In the genomic region with DNA sequence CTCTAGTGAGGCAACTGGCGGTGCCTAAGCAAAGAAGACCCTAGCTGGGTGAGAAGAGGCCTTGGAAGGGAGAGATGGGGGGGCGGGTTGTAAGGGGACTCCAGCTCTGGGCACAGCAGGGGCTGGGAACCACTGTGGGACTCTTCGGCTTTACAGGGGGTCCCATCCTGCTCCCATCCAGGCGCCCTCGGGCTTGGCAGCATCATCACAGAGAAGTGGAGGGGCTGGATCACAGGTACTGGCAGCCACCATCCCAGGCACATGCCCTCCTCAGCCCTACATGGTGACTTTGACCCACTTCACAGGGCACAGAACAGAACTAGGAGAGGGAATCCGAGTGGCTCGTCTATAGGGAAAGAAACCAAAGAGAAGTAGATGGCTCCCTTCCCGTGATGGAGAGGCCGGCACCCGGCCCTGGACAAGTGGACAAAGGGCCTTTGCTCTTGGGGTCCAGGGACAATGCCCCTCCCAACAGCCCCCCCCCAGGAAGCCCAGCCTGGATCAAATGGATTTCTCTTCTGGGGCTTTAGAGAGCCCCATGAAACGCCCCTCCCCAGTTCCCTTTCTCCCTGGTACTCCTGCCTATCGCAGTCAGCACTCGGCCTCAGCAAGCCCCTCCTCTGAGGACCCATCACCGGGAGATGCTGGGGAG, we compare ENCODE assay signal across 8 cellular contexts. TPM values are rescaled to one million over a fixed set of nuclear protein-coding genes. Genes with fewer than 3 reads are reported as not detected.
A peak's percentile ranks its signal among the peaks of the same experiment; 100 is the strongest.
DNase-seq lines count a peak whose midpoint lies in the region; ATAC-seq and TF ChIP-seq lines count a peak whose summit lies in the region.

No MANE protein-coding gene starts in this region.

- H3K27ac Mint-ChIP-seq in nephron progenitor cell: no peak overlapping the region

- no peak overlapping the region for H2AFZ ChIP-seq in Karpas-422 (ENCODE audit: low read length)

- peaks cover 18% of the 10 kb centered on the region for H3K27me3 Mint-ChIP-seq in nephron progenitor cell (ENCODE audit: low read depth, poor library complexity)

- H3K4me3 ChIP-seq in BE2C (ENCODE audit: low read depth, low read length) (peak overlapping the region; percentile 63), Karpas-422 (ENCODE audit: low read length) (peak overlapping the region; percentile 80), duodenal mucosa (ENCODE audit: low read depth in 1 of 2, low read length in 2 of 2) (peak overlapping the region; percentile 75 to 80)

- H3K4me1 Mint-ChIP-seq in nephron progenitor cell: peaks cover 50% of the 10 kb centered on the region

- ATAC-seq in HG02938 (IDR thresholded peaks at IDR 0.05; ENCODE audit: unreplicated experiment): no peak
- ATAC-seq in HG03108 (IDR thresholded peaks at IDR 0.05; ENCODE audit: unreplicated experiment): no peak

- peaks cover 46% of the 10 kb centered on the region for H4K20me1 ChIP-seq in Karpas-422 (ENCODE audit: insufficient read depth, low read depth, low read length)

- H3K9me2 ChIP-seq in Karpas-422 (replicated peaks; ENCODE audit: insufficient read depth, low read length): no peaks in the 10 kb centered on the region

- no peak for TF ChIP-seq POLR2A in erythroblast (IDR thresholded peaks at IDR 0.05; ENCODE audit: low read length)

- DNase-seq in BE2C (no peak), Karpas-422 (peak; percentile 51), nephron progenitor cell (no peak), NCI-H187 (lab: John Stamatoyannopoulos, UW) (no peak), erythroblast (lab: John Stamatoyannopoulos, UW) (no peak)

- H3K36me3 Mint-ChIP-seq in nephron progenitor cell (ENCODE audit: low read depth): no peaks in the 10 kb centered on the region

- H3K9me3 Mint-ChIP-seq in nephron progenitor cell: no peaks in the 10 kb centered on the region

- no peaks in the 10 kb centered on the region for H3K9me3 ChIP-seq in BE2C
- no peaks in the 10 kb centered on the region for H3K9me3 ChIP-seq in Karpas-422 (ENCODE audit: low read length)
- no peaks in the 10 kb centered on the region for H3K9me3 ChIP-seq in duodenal mucosa (ENCODE audit: control insufficient read depth in 1 of 2, low read length in 2 of 2)

- H3K27me3 ChIP-seq in BE2C (no peaks in the 10 kb centered on the region), Karpas-422 (ENCODE audit: low read length) (no peaks in the 10 kb centered on the region), duodenal mucosa (ENCODE audit: control insufficient read depth in 1 of 2, insufficient read depth in 2 of 2, low read length in 2 of 2) (no peaks in the 10 kb centered on the region)

- H3K79me2 ChIP-seq in Karpas-422 (ENCODE audit: low read length): peaks cover 61% of the 10 kb centered on the region

- H3K4me3 Mint-ChIP-seq in nephron progenitor cell: peak overlapping the region; percentile 78

- peaks cover 2% of the 10 kb centered on the region; the same call in 1 of the 2 replicates for H3K36me3 ChIP-seq in BE2C
- H3K36me3 ChIP-seq in Karpas-422 (ENCODE audit: insufficient read depth, low read length): no peaks in the 10 kb centered on the region; the same call in 1 of the 2 replicates
- H3K36me3 ChIP-seq in duodenal mucosa (ENCODE audit: control insufficient read depth in 1 of 2, insufficient read depth in 2 of 2, low read length in 2 of 2): no peaks in the 10 kb centered on the region

- H3K4me1 ChIP-seq in BE2C: peaks cover 8% of the 10 kb centered on the region
- H3K4me1 ChIP-seq in Karpas-422 (ENCODE audit: low read length): peaks cover 65% of the 10 kb centered on the region
- peaks cover 58 to 66% of the 10 kb centered on the region in 2 donors for H3K4me1 ChIP-seq in duodenal mucosa (ENCODE audit: control insufficient read depth in 1 of 2, insufficient read depth in 2 of 2, low read length in 2 of 2)

- peak overlapping the region; percentile 90 for H3K9ac ChIP-seq in Karpas-422 (ENCODE audit: low read length)
- peak overlapping the region; percentile 73 to 84 for H3K9ac ChIP-seq in duodenal mucosa (ENCODE audit: low read depth in 1 of 2, low read length in 2 of 2)

- peak overlapping the region; percentile 75 for H3K4me2 ChIP-seq in Karpas-422 (ENCODE audit: low read depth, low read length, poor library complexity, severe bottlenecking)

- H3K27ac ChIP-seq in Karpas-422 (ENCODE audit: low read length): peak overlapping the region; percentile 96
- peak overlapping the region; percentile 85 for H3K27ac ChIP-seq in duodenal mucosa (ENCODE audit: low read depth, low read length)

- TF ChIP-seq CTCF in BE2C (IDR thresholded peaks at IDR 0.05; ENCODE audit: low read depth, low read length): no peak
- no peak for TF ChIP-seq CTCF in nephron progenitor cell (IDR thresholded peaks at IDR 0.05)

RNA-seq across cellular contexts. Expression of a gene that starts 54.0 kb away (rescaled TPM):
- polyA plus RNA-seq in BE2C (2012; ENCODE audit: insufficient read depth, insufficient read length, low read depth): 52.5 TPM
- total RNA-seq in Karpas-422 (2014; rRNA removed; shearing (Covaris generic); ENCODE audit: low replicate concordance): 59.9 and 81.7 TPM in 2 replicates
